ENCODE assay signal across 21 cellular contexts in the genomic region with DNA sequence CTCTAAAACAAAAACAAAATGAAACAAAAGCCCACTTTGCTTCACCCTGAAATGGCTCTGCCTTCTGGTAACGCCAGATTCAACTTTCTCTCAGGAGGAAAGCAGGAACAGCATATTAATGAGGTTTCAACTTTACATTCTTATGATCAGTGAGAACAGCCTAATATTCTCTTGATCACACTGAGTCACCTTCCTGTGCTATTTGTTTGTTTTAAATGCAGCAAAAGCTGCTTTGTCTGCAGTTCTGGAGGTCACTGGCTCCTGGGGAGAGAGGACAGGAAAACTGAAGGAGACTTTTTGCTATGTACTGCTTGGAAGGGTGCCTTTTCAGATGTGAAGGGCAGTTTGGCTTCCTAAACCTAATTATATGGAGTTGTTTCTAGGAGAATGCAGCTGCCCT. TPM values are rescaled to one million over a fixed set of nuclear protein-coding genes. Genes with fewer than 3 reads are reported as not detected.
DNase-seq lines count a peak whose midpoint lies in the region; ATAC-seq and TF ChIP-seq lines count a peak whose summit lies in the region.
"Had no signal": no experiment of that assay in that cellular context is flagged by ENCODE, and none has a peak within 500 bp of the region (broad histone marks: within the 10 kb centered on the region; RNA-seq: fewer than 3 reads in every experiment).

No MANE protein-coding gene starts in this region.

- CTCF ChIA-PET in PC-9 (lab: Charles Lee): no interaction called here

- H3K4me1 ChIP-seq in GM23248 (ENCODE audit: insufficient read depth) (no peaks in the 10 kb centered on the region), PC-9 (replicated peaks; ENCODE audit: insufficient read depth) (peaks cover 11% of the 10 kb centered on the region), neuron (ENCODE audit: insufficient read depth, low read length) (peaks cover 12% of the 10 kb centered on the region), stomach (no peaks in the 10 kb centered on the region)
- H3K4me1 ChIP-seq: SJSA1 had no signal

- no peak overlapping the region for H3K4me3 Mint-ChIP-seq in stimulated activated naive B cell treated with anti-CD40 and anti-IgM and Interleukin-4, amounts not matched to agents 10 μg/mL and 1 μg/mL and 100 μg/mL, for 72 hours
- H3K4me3 Mint-ChIP-seq: activated naive CD8-positive, alpha-beta T cell treated with anti-CD3 and anti-CD28 coated beads, Interleukin-2, amount 10 ng/mL, durations not matched to agents 7 days and 5 days; CD4-positive, alpha-beta memory T cell; central memory CD8-positive, alpha-beta T cell; effector memory CD8-positive, alpha-beta T cell; T-helper 2 cell treated with Interferon-gamma antibody and Interleukin-4, amounts not matched to agents 5 μg/mL and 100 μg/mL, for 36 hours had no signal

- no peak for TF ChIP-seq EP300 in stomach (IDR thresholded peaks at IDR 0.05)

- H3K9me3 Mint-ChIP-seq in stimulated activated naive B cell treated with anti-CD40 and anti-IgM and Interleukin-4, amounts not matched to agents 10 μg/mL and 1 μg/mL and 100 μg/mL, for 72 hours: peaks cover 5 to 9% of the 10 kb centered on the region in 2 donors
- H3K9me3 Mint-ChIP-seq: central memory CD8-positive, alpha-beta T cell had no signal

- no peak overlapping the region for H3K27ac ChIP-seq in GM23248
- no peak overlapping the region for H3K27ac ChIP-seq in PC-9
- no peak overlapping the region for H3K27ac ChIP-seq in stomach
- H3K27ac ChIP-seq: SJSA1 had no signal

- no peak for TF ChIP-seq POLR2A in stomach (IDR thresholded peaks at IDR 0.05)

- H3K9me3 ChIP-seq in GM23248 (ENCODE audit: low read depth) (no peaks in the 10 kb centered on the region), PC-9 (ENCODE audit: insufficient read depth, low read depth) (no peaks in the 10 kb centered on the region), neuron (ENCODE audit: low read length) (no peaks in the 10 kb centered on the region), stomach (peaks cover 0 to 5% (median 0%) of the 10 kb centered on the region in 4 donors)
- H3K9me3 ChIP-seq: SJSA1 had no signal

- POLR2A ChIA-PET in PC-9 (lab: Charles Lee; ENCODE audit: unreplicated experiment): no interaction called here

- H2AFZ ChIP-seq in GM23248: no peak overlapping the region
- H2AFZ ChIP-seq in PC-9: peak overlapping the region; percentile 57; the same call in 1 of the 2 replicates
- peak overlapping the region; percentile 74 for H2AFZ ChIP-seq in neuron (ENCODE audit: low read depth, low read length)

- in situ Hi-C loops in GM23248 (cut with MboI): no loop called here

- 82 to 85% methylated on average over 1 of the region's 1 CpG for WGBS in GM23248 (ENCODE audit: low coverage in 1 of 2, low lambda C conversion rate in 2 of 2, missing lambda C conversion rate in 2 of 2), 2 experiments
- WGBS in stomach, 5 donors: 68 to 85% (median 70%) methylated on average over 1 of the region's 1 CpG

- intact Hi-C loops in PC-9 (cut with micrococcal nuclease; ENCODE audit: unreplicated experiment): no loop called here
- intact Hi-C loops in stomach (cut with DNase I; ENCODE audit: low total_unique reads): no loop called here

- H3K79me2 ChIP-seq in GM23248 (ENCODE audit: insufficient read depth) (no peaks in the 10 kb centered on the region), PC-9 (ENCODE audit: low read depth) (no peaks in the 10 kb centered on the region)

- ATAC-seq in GM21423 (IDR thresholded peaks at IDR 0.05; ENCODE audit: unreplicated experiment): no peak
- ATAC-seq in stimulated activated naive B cell treated with anti-CD40 and anti-IgM and Interleukin-4, amounts not matched to agents 10 μg/mL and 1 μg/mL and 100 μg/mL, for 72 hours (replicated peaks): no peak
- ATAC-seq: activated CD4-positive, CD25-positive, alpha-beta regulatory T cell treated with anti-CD3 and anti-CD28 coated beads, Interleukin-2, amount 50 U/mL, for 24 hours; effector memory CD8-positive, alpha-beta T cell had no signal

- peaks cover 0 to 3% of the 10 kb centered on the region in 2 donors for H3K36me3 Mint-ChIP-seq in stimulated activated naive B cell treated with anti-CD40 and anti-IgM and Interleukin-4, amounts not matched to agents 10 μg/mL and 1 μg/mL and 100 μg/mL, for 72 hours
- H3K36me3 Mint-ChIP-seq: activated naive CD8-positive, alpha-beta T cell treated with anti-CD3 and anti-CD28 coated beads, Interleukin-2, amount 10 ng/mL, durations not matched to agents 7 days and 5 days; CD4-positive, alpha-beta memory T cell had no signal

- H3K27me3 Mint-ChIP-seq in stimulated activated naive B cell treated with anti-CD40 and anti-IgM and Interleukin-4, amounts not matched to agents 10 μg/mL and 1 μg/mL and 100 μg/mL, for 72 hours: peaks cover 10 to 11% of the 10 kb centered on the region in 2 donors

- H3K4me3 ChIP-seq in GM23248 (no peak overlapping the region), PC-9 (no peak overlapping the region), epithelial cell of esophagus (ENCODE audit: low read length) (no peak overlapping the region), neuron (ENCODE audit: low read length) (no peak overlapping the region), stomach (no peak overlapping the region)
- H3K4me3 ChIP-seq: SJSA1 had no signal

- DNase-seq in GM23248: peak; percentile 11
- no peak for DNase-seq in PC-9
- DNase-seq in epithelial cell of esophagus (ENCODE audit: low read depth): peak; percentile 39
- DNase-seq in stomach: no peak
- DNase-seq in stimulated activated naive B cell treated with anti-CD40 and anti-IgM and Interleukin-4, amounts not matched to agents 10 μg/mL and 1 μg/mL and 100 μg/mL, for 72 hours: no peak
- no peak for DNase-seq in hippocampal formation (lab: John Stamatoyannopoulos, UW)
- DNase-seq: activated CD8-positive, alpha-beta memory T cell treated with anti-CD3 and anti-CD28 coated beads for 24 hours; activated naive CD8-positive, alpha-beta T cell treated with anti-CD3 and anti-CD28 coated beads, Interleukin-2, amount 10 ng/mL, durations not matched to agents 7 days and 5 days; CD4-positive, alpha-beta memory T cell; DMS79; effector memory CD8-positive, alpha-beta T cell; NCI-H1105; NCI-H774; stimulated activated CD4-positive, alpha-beta T cell treated with anti-CD3 and anti-CD28 coated beads, Interleukin-2, amount 100 ng/mL, for 48 hours; substantia nigra had no signal

- no peaks in the 10 kb centered on the region for H3K36me3 ChIP-seq in GM23248 (ENCODE audit: low read depth)
- no peaks in the 10 kb centered on the region for H3K36me3 ChIP-seq in PC-9 (ENCODE audit: low read depth)
- no peaks in the 10 kb centered on the region for H3K36me3 ChIP-seq in neuron (ENCODE audit: insufficient read depth, low read length)
- H3K36me3 ChIP-seq in stomach: no peaks in the 10 kb centered on the region
- H3K36me3 ChIP-seq: SJSA1 had no signal

- TF ChIP-seq CTCF in PC-9 (conservative IDR thresholded peaks at IDR 0.05) (no peak), epithelial cell of esophagus (IDR thresholded peaks at IDR 0.05; ENCODE audit: insufficient read depth, low read depth, low read length, missing control alignments) (no peak), stomach (IDR thresholded peaks at IDR 0.05) (no peak)

- H3K27me3 ChIP-seq in GM23248 (replicated peaks; ENCODE audit: insufficient read depth) (no peaks in the 10 kb centered on the region), PC-9 (ENCODE audit: insufficient read depth, low read depth) (no peaks in the 10 kb centered on the region), neuron (ENCODE audit: insufficient read depth, low read length) (no peaks in the 10 kb centered on the region), stomach (no peaks in the 10 kb centered on the region)
- H3K27me3 ChIP-seq: SJSA1 had no signal

- no peaks in the 10 kb centered on the region for H3K4me1 Mint-ChIP-seq in stimulated activated naive B cell treated with anti-CD40 and anti-IgM and Interleukin-4, amounts not matched to agents 10 μg/mL and 1 μg/mL and 100 μg/mL, for 72 hours
- H3K4me1 Mint-ChIP-seq: activated naive CD8-positive, alpha-beta T cell treated with anti-CD3 and anti-CD28 coated beads, Interleukin-2, amount 10 ng/mL, durations not matched to agents 7 days and 5 days; CD4-positive, alpha-beta memory T cell; central memory CD8-positive, alpha-beta T cell had no signal

- H4K20me1 ChIP-seq in GM23248 (ENCODE audit: insufficient read depth) (no peaks in the 10 kb centered on the region), PC-9 (ENCODE audit: insufficient read depth) (no peaks in the 10 kb centered on the region)

- no peaks in the 10 kb centered on the region for H3F3A ChIP-seq in GM23248 (ENCODE audit: insufficient read depth)
- no peaks in the 10 kb centered on the region for H3F3A ChIP-seq in PC-9 (ENCODE audit: insufficient read depth, low read depth)

- H3K27ac Mint-ChIP-seq in stimulated activated naive B cell treated with anti-CD40 and anti-IgM and Interleukin-4, amounts not matched to agents 10 μg/mL and 1 μg/mL and 100 μg/mL, for 72 hours: no peak overlapping the region
- H3K27ac Mint-ChIP-seq: activated naive CD8-positive, alpha-beta T cell treated with anti-CD3 and anti-CD28 coated beads, Interleukin-2, amount 10 ng/mL, durations not matched to agents 7 days and 5 days; CD4-positive, alpha-beta memory T cell; effector memory CD8-positive, alpha-beta T cell; T-helper 2 cell treated with Interferon-gamma antibody and Interleukin-4, amounts not matched to agents 5 μg/mL and 100 μg/mL, for 36 hours had no signal

- no peaks in the 10 kb centered on the region for H3K9me2 ChIP-seq in GM23248 (ENCODE audit: insufficient read depth)
- H3K9me2 ChIP-seq in PC-9 (ENCODE audit: insufficient read depth): no peaks in the 10 kb centered on the region

- no TSS peak for BruUV-seq in PC-9 (replicated peaks; lab: Mats Ljungman, UMichigan)

- H3K9ac ChIP-seq in GM23248: no peak overlapping the region

- H3K4me2 ChIP-seq in GM23248 (ENCODE audit: unreplicated experiment) (no peak overlapping the region), PC-9 (peak overlapping the region; percentile 17; the same call in 1 of the 2 replicates)

RNA-seq across cellular contexts. Expression of a gene that starts 48.1 kb away (rescaled TPM):
- 7.2 and 15.5 TPM in 2 replicates for total RNA-seq in GM23248 (2014; rRNA removed; shearing (Covaris generic))
- polyA plus RNA-seq in GM23248 (2016; fragmentation: Nextera tagmentation; extraction: Ambion mirVana) (18.6 and 18.7 TPM in 2 replicates), stomach (10 to 100 TPM; 11.4 to 22.9 (median 19.6) TPM)
- total RNA-seq in PC-9 (2021) (17.2 and 23.5 TPM in 2 replicates), stomach (10 to 100 TPM in 3 of 5 donors, 1 to 10 TPM in 1, not detected in 1; 7.0 to 30.4 (median 25.3) TPM)

RNA-seq across cellular contexts. Expression of a gene that starts 48.2 kb away (rescaled TPM):
- 5.3 and 6.6 TPM in 2 replicates for total RNA-seq in GM23248 (2014; rRNA removed; shearing (Covaris generic))
- 7.0 TPM in 2 replicates for polyA plus RNA-seq in GM23248 (2016; fragmentation: Nextera tagmentation; extraction: Ambion mirVana)
- total RNA-seq in PC-9 (2021): 6.4 and 7.2 TPM in 2 replicates
- 10 to 100 TPM in 2 of 5 donors, 1 to 10 TPM in 3; 1.2 to 25.3 (median 4.9) TPM for total RNA-seq in stomach
- 1 to 10 TPM; 2.8 to 3.2 (median 3.2) TPM for polyA plus RNA-seq in stomach

Comparison
In these comparisons a context has a peak if more than half of its experiments do, and no peak if none do; other contexts are left out.
1. DNase-seq: peak in GM23248 (single experiment) and epithelial cell of esophagus (single experiment); none in PC-9 (0 of 2), stomach (single experiment), stimulated activated naive B cell treated with anti-CD40 and anti-IgM and Interleukin-4, amounts not matched to agents 10 μg/mL and 1 μg/mL and 100 μg/mL, for 72 hours (single experiment) and hippocampal formation (0 of 2).